Comparison of ENCODE assay signal across 11 cellular contexts in the genomic region with DNA sequence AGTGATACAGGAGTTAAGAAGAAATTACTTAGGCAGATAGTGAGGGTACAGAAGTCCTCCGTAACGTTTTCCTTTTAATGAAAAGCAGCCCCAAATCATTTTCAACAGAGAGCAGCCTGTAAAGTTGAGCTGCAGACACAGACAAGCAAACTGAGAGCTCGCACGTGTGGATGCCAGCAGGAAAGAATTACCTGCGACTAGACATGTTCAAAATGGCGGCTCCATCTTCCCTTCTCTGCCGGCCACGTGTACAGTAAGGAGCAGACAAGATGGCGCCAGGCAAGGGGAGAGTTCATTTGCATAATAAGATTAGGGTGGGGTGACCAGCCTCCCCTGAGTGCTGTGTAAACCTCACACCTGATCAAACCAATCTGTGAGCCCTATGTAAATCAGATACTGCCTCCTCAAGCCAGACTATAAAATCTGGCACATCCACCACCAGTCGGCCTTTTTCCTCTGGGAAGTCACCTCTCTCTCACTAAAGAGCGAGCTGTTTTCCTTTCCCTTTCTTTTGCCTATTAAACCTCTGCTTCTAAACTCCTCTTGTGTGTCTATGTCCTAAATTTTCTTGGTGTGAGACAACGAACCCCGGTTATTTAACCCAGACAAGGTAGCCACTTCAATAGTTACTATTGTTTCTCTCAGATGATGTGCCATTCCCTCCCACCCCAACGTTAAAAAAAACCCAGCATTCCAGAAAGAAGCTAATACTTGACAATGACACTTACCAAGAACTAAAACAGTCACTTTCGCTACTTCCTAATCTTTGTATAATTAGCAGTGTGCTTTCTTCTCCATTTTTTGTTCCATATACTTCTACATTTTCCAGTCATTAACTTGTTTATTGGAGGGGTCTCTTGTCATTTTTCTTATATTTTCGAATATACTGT. TPM values are rescaled to one million over a fixed set of nuclear protein-coding genes. Genes with fewer than 3 reads are reported as not detected.
DNase-seq lines count a peak whose midpoint lies in the region; ATAC-seq, FAIRE-seq and TF ChIP-seq lines count a peak whose summit lies in the region.
"Had no signal": no experiment of that assay in that cellular context is flagged by ENCODE, and none has a peak within 500 bp of the region (broad histone marks: within the 10 kb centered on the region; RNA-seq: fewer than 3 reads in every experiment).

No MANE protein-coding gene starts in this region.

- TF ChIP-seq EP300 in GM12878 (IDR thresholded peaks at IDR 0.05; ENCODE audit: borderline replicate concordance in 1 of 2, control insufficient read depth in 1 of 2, low read depth in 2 of 2, low read length in 2 of 2): no peak

- H3K4me2 ChIP-seq in GM12878 (ENCODE audit: control insufficient read depth, insufficient read depth): peak overlapping the region; percentile 46

- FAIRE-seq in GM12878 (lab: Jason Lieb, UNC): no peak

- TF ChIP-seq CTCF in GM12878 (IDR thresholded peaks at IDR 0.05 in 2 of 3, conservative IDR thresholded peaks at IDR 0.05 in 1 of 3; ENCODE audit: control insufficient read depth in 2 of 3, extremely low read depth in 1 of 3, insufficient read depth in 1 of 3, low read depth in 3 of 3, low read length in 3 of 3): no peak
- no peak for TF ChIP-seq CTCF in nephron (IDR thresholded peaks at IDR 0.05; ENCODE audit: unreplicated experiment in 3 of 3)

- intact Hi-C loops in GM12878 (cut with micrococcal nuclease; ENCODE audit: unreplicated experiment): no loop called here

- H3K9me3 ChIP-seq in GM12878 (replicated peaks; ENCODE audit: control insufficient read depth, insufficient read depth, low read length): no peaks in the 10 kb centered on the region
- H3K9me3 ChIP-seq: vagina had no signal

- POLR2A ChIA-PET in GM12878 (lab: Charles Lee): interaction anchor here (1.2 to 10.0 kb wide), 4 partner anchors 8 to 60 kb away, joined by 3 to 194 read pairs (median 8); no protein-coding TSS in a partner anchor

- RAD21 ChIA-PET in GM12878 (lab: Charles Lee; ENCODE audit: unreplicated experiment): interaction anchor here (1.1 to 10.7 kb wide), 9 partner anchors 8 to 80 kb away, joined by 3 to 235 read pairs (median 18); partner anchors contain the start of gene DUSP10

- in situ Hi-C loops in GM12878 (cut with MboI): no loop called here

- DNase-seq in D341Med (ENCODE audit: low spot score) (peak; percentile 47), NCI-H146 treated with DMSO at 0.1 percent for 48 hours (lab: John Stamatoyannopoulos, UW; ENCODE audit: unreplicated experiment) (peak; percentile 97), GM12878 (ENCODE audit: low read depth, low spot score) (no peak), EL (no peak), NCI-H1694 (lab: John Stamatoyannopoulos, UW) (no peak)
- DNase-seq: stimulated activated CD4-positive, alpha-beta T cell treated with anti-CD3 and anti-CD28 coated beads, Interleukin-4, amount 100 ng/mL, for 1 hour had no signal

- TF ChIP-seq POLR2A in GM12878 (IDR thresholded peaks at IDR 0.05; ENCODE audit: low read depth, low read length): no peak

- peaks cover 3% of the 10 kb centered on the region for H3K27me3 Mint-ChIP-seq in nephron (ENCODE audit: low read depth)

- H3K27me3 ChIP-seq in GM12878 (replicated peaks in 1 of 2; ENCODE audit: control insufficient read depth in 2 of 2, insufficient read depth in 2 of 2, low read length in 1 of 2): no peaks in the 10 kb centered on the region
- H3K27me3 ChIP-seq: vagina had no signal

- SMC1A ChIA-PET in GM12878 (lab: Charles Lee; ENCODE audit: uncharacterized antibody, unreplicated experiment): interaction anchor here (0.9 to 11.4 kb wide), 12 partner anchors 10 to 333 kb away, joined by 3 to 292 read pairs (median 5); partner anchors contain the start of gene DUSP10

- WGBS in GM12878 (ENCODE audit: insufficient coverage, insufficient replicate concordance, low lambda C conversion rate, missing lambda C conversion rate): 90% methylated on average over 16 of the region's 16 CpGs

- H3K36me3 ChIP-seq in GM12878 (ENCODE audit: control insufficient read depth in 2 of 2, insufficient read depth in 2 of 2, low read length in 1 of 2): peaks cover 12 to 15% of the 10 kb centered on the region in 2 experiments; a peak in 3 of 4 replicates
- H3K36me3 ChIP-seq: vagina had no signal

- H3K36me3 Mint-ChIP-seq in nephron (ENCODE audit: low read depth): no peaks in the 10 kb centered on the region

- H3K4me3 Mint-ChIP-seq in nephron: no peak overlapping the region

- H3K4me1 ChIP-seq in GM12878 (ENCODE audit: control insufficient read depth, insufficient read depth, low read length): peaks cover 40% of the 10 kb centered on the region

- no peak for ATAC-seq in GM12878
- ATAC-seq in GM21381 (IDR thresholded peaks at IDR 0.05; ENCODE audit: unreplicated experiment): no peak
- ATAC-seq in GM21515 (IDR thresholded peaks at IDR 0.05; ENCODE audit: unreplicated experiment): no peak
- ATAC-seq: Panc1 had no signal

- H2AFZ ChIP-seq in GM12878 (ENCODE audit: control insufficient read depth, low read depth, low read length): no peak overlapping the region

- BruUV-seq in GM12878 (replicated peaks; lab: Mats Ljungman, UMichigan): no TSS peak

- H3K27ac ChIP-seq in GM12878 (ENCODE audit: control insufficient read depth, insufficient read depth): peak overlapping the region; percentile 58; the same call in 1 of the 2 replicates
- H3K27ac ChIP-seq: vagina had no signal

- H3K79me2 ChIP-seq in GM12878 (ENCODE audit: control insufficient read depth, insufficient read depth, low read length): peaks cover 93% of the 10 kb centered on the region

- CTCF ChIA-PET in GM12878 (lab: Yijun Ruan, JAX): interaction anchor here (0.7 to 3.0 kb wide), 5 partner anchors 9 to 59 kb away, joined by 3 to 12 read pairs (median 7); partner anchors contain the start of gene DUSP10

- no peaks in the 10 kb centered on the region for H4K20me1 ChIP-seq in GM12878 (ENCODE audit: control insufficient read depth, insufficient read depth)

- peaks cover 49% of the 10 kb centered on the region for H3K4me1 Mint-ChIP-seq in nephron

- peak overlapping the region in 2 of 3 experiments; percentile 8 to 88 for H3K27ac Mint-ChIP-seq in nephron

- H3K9ac ChIP-seq in GM12878 (ENCODE audit: control insufficient read depth, insufficient read depth, low read length): no peak overlapping the region

- no peak for TF ChIP-seq RAD21 in GM12878 (IDR thresholded peaks at IDR 0.05; ENCODE audit: insufficient read depth, low read depth, low read length)

- H3K4me3 ChIP-seq in GM12878: no peak overlapping the region
- H3K4me3 ChIP-seq: vagina had no signal

- no peaks in the 10 kb centered on the region for H3K9me3 Mint-ChIP-seq in nephron

TF ChIP-seq in GM12878, 131 proteins besides CTCF, POLR2A, EP300 and RAD21:
- TF ChIP-seq POLR2AphosphoS5 (IDR thresholded peaks at IDR 0.05; ENCODE audit: low read length) (peak; percentile 32; the same call in 1 of the 2 replicates), YY1 (IDR thresholded peaks at IDR 0.05; ENCODE audit: low read depth, low read length) (peak; percentile 53), LARP7 (IDR thresholded peaks at IDR 0.05) (no peak)

RNA-seq across cellular contexts. Expression of gene DUSP10, which starts 27.4 kb away (rescaled TPM):
- total RNA-seq in GM12878 (2013; cell fraction: nucleolus; rRNA removed): 55.2 and 55.7 TPM in 2 replicates
- total RNA-seq in GM12878 (2014; rRNA removed): 37.7 and 38.4 TPM in 2 replicates
- 33.3 and 34.9 TPM in 2 replicates for total RNA-seq in GM12878 (2014; rRNA removed; fragmentation: Illumina TruSeq; extraction: Trizol)
- 27.6 and 27.7 TPM in 2 replicates for total RNA-seq in GM12878 (2021)
- polyA plus RNA-seq in GM12878 (2011; ENCODE audit: low read depth): 12.1 TPM
- 32.3 and 36.7 TPM in 2 replicates for polyA plus RNA-seq in GM12878 (2011; rRNA removed)
- 54.2 and 57.2 TPM in 2 replicates for polyA plus RNA-seq in GM12878 (2011; cell fraction: cytosol; rRNA removed)
- polyA plus RNA-seq in GM12878 (2011; cell fraction: nucleus; rRNA removed): 39.7 and 50.3 TPM in 2 replicates
- 17.1 and 20.4 TPM in 2 replicates for polyA plus RNA-seq in GM12878 (2012)
- polyA plus RNA-seq in GM12878 (2014; fragmentation: Illumina TruSeq; extraction: Trizol): 26.9 and 27.4 TPM in 2 replicates
- 10 to 100 TPM; 20.3 to 32.1 TPM for polyA plus RNA-seq in GM12878 (2014; fragmentation: Nextera tagmentation; extraction: Ambion mirVana)
- 22.9 and 27.3 TPM in 2 replicates for polyA plus RNA-seq in GM12878 (2014; rRNA removed)
- polyA plus RNA-seq in GM12878 (2016; fragmentation: Nextera tagmentation; extraction: Ambion mirVana): 10 to 100 TPM; 27.7 to 28.0 TPM
- 84.4 and 93.6 TPM in 2 replicates for polyA minus RNA-seq in GM12878 (2011; rRNA and poly(A)+ RNA removed)
- 18.3 and 20.3 TPM in 2 replicates for polyA minus RNA-seq in GM12878 (2011; cell fraction: cytosol; rRNA and poly(A)+ RNA removed)
- 60.7 and 101 TPM in 2 replicates for polyA minus RNA-seq in GM12878 (2011; cell fraction: nucleus; rRNA and poly(A)+ RNA removed)

Comparison
In these comparisons a context has a peak if more than half of its experiments do, and no peak if none do; other contexts are left out.
1. DNase-seq: peak in D341Med (single experiment) and NCI-H146 treated with DMSO at 0.1 percent for 48 hours (single experiment); none in GM12878 (single experiment), EL (single experiment) and NCI-H1694 (single experiment).